Comparison of ENCODE assay signal across 12 cellular contexts in genomic region chr17:2418572-2418971, GRCh38. TPM values are rescaled to one million over a fixed set of nuclear protein-coding genes. Genes with fewer than 3 reads are reported as not detected.
DNase-seq lines count a peak whose midpoint lies in the region; ATAC-seq and TF ChIP-seq lines count a peak whose summit lies in the region.
"Had no signal": no experiment of that assay in that cellular context is flagged by ENCODE, and none has a peak within 500 bp of the region (broad histone marks: within the 10 kb centered on the region; RNA-seq: fewer than 3 reads in every experiment).

No MANE protein-coding gene starts in this region.

- H3K9me3 ChIP-seq in testis (no peaks in the 10 kb centered on the region), T-helper 17 cell (ENCODE audit: control insufficient read depth, low read length, poor library complexity, severe bottlenecking) (no peaks in the 10 kb centered on the region)
- H3K9me3 ChIP-seq: Caco-2, right lobe of liver had no signal

- H3K4me3 ChIP-seq in testis, result no peak overlapping the region
- H3K4me3 ChIP-seq: right lobe of liver had no signal

- no peak overlapping the region for H3K4me3 Mint-ChIP-seq in activated CD4-positive, alpha-beta T cell treated with anti-CD3 and anti-CD28 coated beads for 36 hours
- H3K4me3 Mint-ChIP-seq in chondrocyte (ENCODE audit: unreplicated experiment) (no peak overlapping the region), T-helper 17 cell (no peak overlapping the region)

- no peaks in the 10 kb centered on the region for H3K9me3 Mint-ChIP-seq in activated CD4-positive, alpha-beta T cell treated with anti-CD3 and anti-CD28 coated beads for 36 hours (ENCODE audit: low read depth)
- H3K9me3 Mint-ChIP-seq in chondrocyte (ENCODE audit: low read depth), result no peaks in the 10 kb centered on the region

- CTCF ChIA-PET in activated CD4-positive, alpha-beta T cell treated with anti-CD3 and anti-CD28 coated beads for 36 hours (lab: Charles Lee), result interaction anchor here (0.7 to 11.2 kb wide), 6 partner anchors 14 to 1814 kb away, joined by 3 to 389 read pairs (median 4); no protein-coding TSS in a partner anchor

- no peak for DNase-seq in activated CD4-positive, alpha-beta T cell treated with anti-CD3 and anti-CD28 coated beads for 36 hours
- no peak for DNase-seq in activated CD4-positive, alpha-beta T cell treated with anti-CD3 and anti-CD28 coated beads for 1 hour
- no peak for DNase-seq in chondrocyte (ENCODE audit: low spot score)
- DNase-seq in islet precursor cell, result peak; percentile 54
- peak; percentile 74 for DNase-seq in testis
- DNase-seq in T-helper 17 cell, result no peak
- DNase-seq: 8988T, anterior cingulate cortex, Caco-2, right lobe of liver had no signal

- H3K4me1 ChIP-seq in testis, result peaks cover 47% of the 10 kb centered on the region
- H3K4me1 ChIP-seq: Caco-2, right lobe of liver had no signal

- H3K27ac Mint-ChIP-seq in activated CD4-positive, alpha-beta T cell treated with anti-CD3 and anti-CD28 coated beads for 36 hours, result peak overlapping the region; percentile 19
- H3K27ac Mint-ChIP-seq in chondrocyte (ENCODE audit: unreplicated experiment) (peak overlapping the region; percentile 78), T-helper 17 cell (no peak overlapping the region)

- TF ChIP-seq CTCF in chondrocyte (IDR thresholded peaks at IDR 0.05) (no peak), testis (IDR thresholded peaks at IDR 0.05) (no peak)

- 36 to 55% methylated on average over 7 of the region's 7 CpGs for WGBS in testis, 2 donors

- H3K4me1 Mint-ChIP-seq in activated CD4-positive, alpha-beta T cell treated with anti-CD3 and anti-CD28 coated beads for 36 hours, result peaks cover 4% of the 10 kb centered on the region
- H3K4me1 Mint-ChIP-seq in chondrocyte (ENCODE audit: low read depth) (peaks cover 30% of the 10 kb centered on the region), T-helper 17 cell (no peaks in the 10 kb centered on the region)

- POLR2A ChIA-PET in activated CD4-positive, alpha-beta T cell treated with anti-CD3 and anti-CD28 coated beads for 36 hours (lab: Charles Lee), result no interaction called here

- no peak for ATAC-seq in activated CD4-positive, alpha-beta T cell treated with anti-CD3 and anti-CD28 coated beads for 36 hours
- ATAC-seq in HG03139 (IDR thresholded peaks at IDR 0.05; ENCODE audit: unreplicated experiment) (no peak), HG02981 (IDR thresholded peaks at IDR 0.05; ENCODE audit: unreplicated experiment) (no peak), T-helper 17 cell (no peak)

- intact Hi-C loops in activated CD4-positive, alpha-beta T cell treated with anti-CD3 and anti-CD28 coated beads for 36 hours (cut with DNase I, micrococcal nuclease), result no loop called here
- intact Hi-C loops in testis (cut with DNase I; ENCODE audit: low total_unique reads), result loop anchor here (5.0 kb wide), 1 partner anchor 36 kb away; no protein-coding TSS in a partner anchor

- no peak for TF ChIP-seq POLR2A in testis (IDR thresholded peaks at IDR 0.05)

- H3K27me3 ChIP-seq in testis, result no peaks in the 10 kb centered on the region
- H3K27me3 ChIP-seq: right lobe of liver had no signal

- peaks cover 17% of the 10 kb centered on the region for H3K36me3 Mint-ChIP-seq in activated CD4-positive, alpha-beta T cell treated with anti-CD3 and anti-CD28 coated beads for 36 hours (ENCODE audit: low read depth)
- peaks cover 7% of the 10 kb centered on the region for H3K36me3 Mint-ChIP-seq in chondrocyte (ENCODE audit: low read depth)
- H3K36me3 Mint-ChIP-seq in T-helper 17 cell (ENCODE audit: low read depth), result no peaks in the 10 kb centered on the region

- H3K27me3 Mint-ChIP-seq in activated CD4-positive, alpha-beta T cell treated with anti-CD3 and anti-CD28 coated beads for 36 hours, result no peaks in the 10 kb centered on the region
- no peaks in the 10 kb centered on the region for H3K27me3 Mint-ChIP-seq in chondrocyte (ENCODE audit: low read depth)
- no peaks in the 10 kb centered on the region for H3K27me3 Mint-ChIP-seq in T-helper 17 cell

- no peaks in the 10 kb centered on the region for H3K36me3 ChIP-seq in testis (ENCODE audit: low read depth, missing control alignments)

- H3K27ac ChIP-seq in testis, result peak overlapping the region; percentile 56 to 76
- H3K27ac ChIP-seq: right lobe of liver had no signal

RNA-seq across cellular contexts. Expression of gene MNT, which starts 17.7 kb away (rescaled TPM):
- 10 to 100 TPM; 16.0 to 19.3 TPM for total RNA-seq in activated CD4-positive, alpha-beta T cell treated with anti-CD3 and anti-CD28 coated beads for 36 hours
- 22.7 to 29.8 TPM (median 29.4 TPM) in 3 replicates for total RNA-seq in chondrocyte
- 10 to 100 TPM; 46.3 to 67.7 TPM for total RNA-seq in testis
- 27.9 TPM for polyA plus RNA-seq in testis (ENCODE audit: insufficient read depth, low read depth, low replicate concordance)
- 100 to 1,000 TPM in 1 of 2 donors, 10 to 100 TPM in 1; 92.9 to 110 TPM for total RNA-seq in T-helper 17 cell

Comparison
In these comparisons a context has a peak if more than half of its experiments do, and no peak if none do; other contexts are left out.
1. DNase-seq: peak in islet precursor cell (single experiment) and testis (single experiment); none in activated CD4-positive, alpha-beta T cell treated with anti-CD3 and anti-CD28 coated beads for 36 hours (single experiment), activated CD4-positive, alpha-beta T cell treated with anti-CD3 and anti-CD28 coated beads for 1 hour (single experiment), chondrocyte (single experiment) and T-helper 17 cell (0 of 3).